1 cellular context compared by ENCODE assay signal in genomic region chr3:52006017-52006819, GRCh38.
TF ChIP-seq lines count a peak whose summit lies in the region.

No MANE protein-coding gene starts in this region.

TF ChIP-seq in HCT116, 20 proteins besides CTCF, POLR2A, EP300 and RAD21:
- no peak for TF ChIP-seq SRF (IDR thresholded peaks at IDR 0.05; ENCODE audit: low read depth)
- no peak for TF ChIP-seq EZH2phosphoT487 (IDR thresholded peaks at IDR 0.05; ENCODE audit: borderline replicate concordance)
- no peak for TF ChIP-seq ZFX (IDR thresholded peaks at IDR 0.05)
- no peak for TF ChIP-seq ATF3 (IDR thresholded peaks at IDR 0.05)
